ENCODE assay signal across 13 cellular contexts in genomic region chr6:17877196-17877889, GRCh38.
A peak's percentile ranks its signal among the peaks of the same experiment; 100 is the strongest.
DNase-seq lines count a peak whose midpoint lies in the region; FAIRE-seq and TF ChIP-seq lines count a peak whose summit lies in the region.
"Had no signal": no experiment of that assay in that cellular context is flagged by ENCODE, and none has a peak within 500 bp of the region (broad histone marks: within the 10 kb centered on the region; RNA-seq: fewer than 3 reads in every experiment).

No MANE protein-coding gene starts in this region.

- H3K9me2 ChIP-seq in hepatocyte (replicated peaks; ENCODE audit: insufficient read depth) = no peaks in the 10 kb centered on the region

- DNase-seq in NCI-H82 (lab: John Stamatoyannopoulos, UW) (peak; percentile 19), NCI-H82 treated with DMSO at 0.1 percent for 48 hours (lab: John Stamatoyannopoulos, UW; ENCODE audit: unreplicated experiment) (no peak), astrocyte of the hippocampus (ENCODE audit: low read depth, low spot score) (peak; percentile 48), hepatocyte (ENCODE audit: low spot score) (no peak), urothelium cell line (ENCODE audit: low spot score) (peak; percentile 49), D341Med (ENCODE audit: low spot score) (no peak), mesenteric fat pad (ENCODE audit: low spot score) (no peak)
- DNase-seq in NK-92 treated with Interleukin-12 subunit alpha and Interleukin-12 subunit beta, amount 100 ng/mL, for 24 hours (lab: John Stamatoyannopoulos, UW) = no peak
- DNase-seq: activated naive CD4-positive, alpha-beta T cell treated with Interleukin-2 at 50 U/mL for 16 hours; heart right ventricle; NCI-H2171 had no signal

- H3K79me2 ChIP-seq in hepatocyte = peaks cover 2% of the 10 kb centered on the region

- H3K9me3 ChIP-seq in hepatocyte (ENCODE audit: low read depth) = no peaks in the 10 kb centered on the region
- H3K9me3 ChIP-seq: heart right ventricle had no signal

- no peaks in the 10 kb centered on the region for H4K20me1 ChIP-seq in hepatocyte (ENCODE audit: insufficient read depth, poor library complexity, severe bottlenecking)

- peaks cover 24% of the 10 kb centered on the region for H3K4me1 ChIP-seq in hepatocyte (ENCODE audit: insufficient read depth)

- no peaks in the 10 kb centered on the region for H3K36me3 ChIP-seq in hepatocyte (replicated peaks; ENCODE audit: insufficient read depth, low read depth)

- no peak overlapping the region for H2AFZ ChIP-seq in hepatocyte

- WGBS in hepatocyte (ENCODE audit: low lambda C conversion rate, missing lambda C conversion rate) = 71% methylated on average over 6 of the region's 6 CpGs

- H3K27ac ChIP-seq in hepatocyte = no peak overlapping the region
- H3K27ac ChIP-seq: 22Rv1, heart right ventricle had no signal

- peak overlapping the region; percentile 2 for H3K4me2 ChIP-seq in hepatocyte

- FAIRE-seq in urothelium cell line (lab: Jason Lieb, UNC) = no peak
- FAIRE-seq: GM12878 had no signal

- TF ChIP-seq CTCF in hepatocyte (IDR thresholded peaks at IDR 0.05; ENCODE audit: poor library complexity) = no peak

- H3K27me3 ChIP-seq in hepatocyte = no peaks in the 10 kb centered on the region
- H3K27me3 ChIP-seq: heart right ventricle had no signal

- H3K4me3 ChIP-seq in hepatocyte = no peak overlapping the region
- H3K4me3 ChIP-seq: GM12878, heart right ventricle had no signal

Comparison
In these comparisons a context has a peak if more than half of its experiments do, and no peak if none do; other contexts are left out.
1. DNase-seq: peak in NCI-H82 (single experiment), astrocyte of the hippocampus (single experiment) and urothelium cell line (single experiment); none in NCI-H82 treated with DMSO at 0.1 percent for 48 hours (single experiment), hepatocyte (single experiment), D341Med (single experiment), NK-92 treated with Interleukin-12 subunit alpha and Interleukin-12 subunit beta, amount 100 ng/mL, for 24 hours (single experiment) and mesenteric fat pad (single experiment).